ENCODE assay signal across 1 cellular context in the genomic region with DNA sequence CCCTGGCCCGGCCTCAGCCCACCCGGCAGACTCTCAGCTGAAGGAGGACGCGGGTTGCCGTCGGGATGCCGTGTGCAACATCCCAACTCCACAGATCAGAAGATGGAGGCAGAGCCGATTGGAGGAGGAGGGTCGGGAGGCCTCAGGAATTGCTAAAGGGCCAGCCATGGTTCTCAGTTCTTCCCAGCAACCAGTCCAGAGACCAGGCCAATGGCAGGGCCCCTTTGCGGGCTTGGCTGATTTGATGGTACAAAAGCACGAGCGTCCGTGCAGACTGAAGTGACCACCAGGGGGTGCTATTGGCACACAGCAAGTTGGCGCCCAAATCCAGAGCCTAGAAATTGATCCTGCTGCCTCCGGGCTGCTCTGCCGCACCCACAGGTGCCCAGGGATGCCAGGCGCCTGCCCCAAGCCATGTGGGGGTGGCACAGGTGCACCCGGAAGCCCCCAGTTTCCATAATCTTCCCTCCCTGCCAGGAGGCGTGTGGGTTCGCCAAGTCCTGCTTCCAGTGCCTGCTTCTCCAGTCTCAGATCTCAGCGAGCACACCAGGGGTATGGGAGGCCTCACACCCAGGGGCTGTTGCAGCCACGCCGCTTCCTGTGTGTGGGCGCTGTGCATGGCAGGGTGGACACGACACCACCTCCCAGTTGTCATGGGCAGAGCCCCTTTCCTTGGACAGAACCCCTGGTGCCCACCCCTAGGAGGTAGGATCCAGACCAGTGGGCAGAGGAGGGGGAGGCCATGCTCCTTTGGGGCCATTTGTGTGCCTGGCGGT.
TF ChIP-seq lines count a peak whose summit lies in the region.

No MANE protein-coding gene starts in this region.

TF ChIP-seq in HepG2, 621 proteins besides CTCF, POLR2A, EP300 and RAD21 (continued from another document and continues in another):
- TF ChIP-seq ZNF30 (CRISPR knock-in tag; IDR thresholded peaks at IDR 0.05) (no peak), ZFY (CRISPR knock-in tag; IDR thresholded peaks at IDR 0.05) (peak; percentile 54), ZZZ3 (CRISPR knock-in tag; IDR thresholded peaks at IDR 0.05; ENCODE audit: borderline replicate concordance) (peak; percentile 69; the same call in 1 of the 2 replicates), KMT2A (CRISPR knock-in tag; IDR thresholded peaks at IDR 0.05) (peak; percentile 63), GLI4 (CRISPR knock-in tag; IDR thresholded peaks at IDR 0.05; ENCODE audit: borderline replicate concordance) (no peak; the same call in 1 of the 2 replicates), ZNF264 (CRISPR knock-in tag; IDR thresholded peaks at IDR 0.05) (no peak), NRL (CRISPR knock-in tag; IDR thresholded peaks at IDR 0.05; ENCODE audit: borderline replicate concordance) (0 out of 2 replicates have a peak, but pooled peaks have one; percentile 13), HOXA7 (CRISPR knock-in tag; IDR thresholded peaks at IDR 0.05) (no peak), CC2D1A (CRISPR knock-in tag; IDR thresholded peaks at IDR 0.05) (no peak), ZNF678 (CRISPR knock-in tag; IDR thresholded peaks at IDR 0.05) (no peak), ZNF205 (CRISPR knock-in tag; IDR thresholded peaks at IDR 0.05) (peak; percentile 78; the same call in 1 of the 2 replicates), ZNF839 (CRISPR knock-in tag; IDR thresholded peaks at IDR 0.05; ENCODE audit: borderline replicate concordance) (peak; percentile 95; the same call in 1 of the 2 replicates), PAWR (CRISPR knock-in tag; IDR thresholded peaks at IDR 0.05; ENCODE audit: borderline replicate concordance) (no peak; the same call in 1 of the 2 replicates), CAMTA2 (CRISPR knock-in tag; IDR thresholded peaks at IDR 0.05; ENCODE audit: borderline replicate concordance) (no peak), SOX5 (CRISPR knock-in tag; IDR thresholded peaks at IDR 0.05; ENCODE audit: borderline replicate concordance) (peak; percentile 60; the same call in 1 of the 2 replicates), DNMT1 (CRISPR knock-in tag; IDR thresholded peaks at IDR 0.05) (no peak), MEIS2 (CRISPR knock-in tag; IDR thresholded peaks at IDR 0.05) (0 out of 2 replicates have a peak, but pooled peaks have one; percentile 38), ZNF160 (CRISPR knock-in tag; IDR thresholded peaks at IDR 0.05) (no peak), ZNF530 (CRISPR knock-in tag; IDR thresholded peaks at IDR 0.05; ENCODE audit: low read depth) (no peak), ZMYM3 (CRISPR knock-in tag; IDR thresholded peaks at IDR 0.05) (no peak), KMT2B (CRISPR knock-in tag; IDR thresholded peaks at IDR 0.05) (no peak), ZNF703 (CRISPR knock-in tag; IDR thresholded peaks at IDR 0.05; ENCODE audit: borderline replicate concordance) (no peak), FOSL2 (CRISPR knock-in tag; IDR thresholded peaks at IDR 0.05) (0 out of 2 replicates have a peak, but pooled peaks have one; percentile 29), ATF7 (IDR thresholded peaks at IDR 0.05) (no peak), ATF7 (CRISPR knock-in tag; IDR thresholded peaks at IDR 0.05) (no peak), PITX1 (CRISPR knock-in tag; IDR thresholded peaks at IDR 0.05) (no peak; the same call in 1 of the 2 replicates), PRPF4 (IDR thresholded peaks at IDR 0.05; ENCODE audit: low read depth, low read length, poor library complexity, severe bottlenecking) (no peak), THYN1 (CRISPR knock-in tag; IDR thresholded peaks at IDR 0.05; ENCODE audit: borderline replicate concordance, low read depth) (no peak), ZNF180 (CRISPR knock-in tag; IDR thresholded peaks at IDR 0.05; ENCODE audit: borderline replicate concordance, low read depth) (peak; percentile 49; the same call in 1 of the 2 replicates), ZNF790 (CRISPR knock-in tag; IDR thresholded peaks at IDR 0.05; ENCODE audit: borderline replicate concordance) (no peak)
- TF ChIP-seq, protein P1, sequence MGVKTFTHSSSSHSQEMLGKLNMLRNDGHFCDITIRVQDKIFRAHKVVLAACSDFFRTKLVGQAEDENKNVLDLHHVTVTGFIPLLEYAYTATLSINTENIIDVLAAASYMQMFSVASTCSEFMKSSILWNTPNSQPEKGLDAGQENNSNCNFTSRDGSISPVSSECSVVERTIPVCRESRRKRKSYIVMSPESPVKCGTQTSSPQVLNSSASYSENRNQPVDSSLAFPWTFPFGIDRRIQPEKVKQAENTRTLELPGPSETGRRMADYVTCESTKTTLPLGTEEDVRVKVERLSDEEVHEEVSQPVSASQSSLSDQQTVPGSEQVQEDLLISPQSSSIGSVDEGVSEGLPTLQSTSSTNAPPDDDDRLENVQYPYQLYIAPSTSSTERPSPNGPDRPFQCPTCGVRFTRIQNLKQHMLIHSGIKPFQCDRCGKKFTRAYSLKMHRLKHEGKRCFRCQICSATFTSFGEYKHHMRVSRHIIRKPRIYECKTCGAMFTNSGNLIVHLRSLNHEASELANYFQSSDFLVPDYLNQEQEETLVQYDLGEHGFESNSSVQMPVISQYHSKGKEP (CRISPR knock-in tag; IDR thresholded peaks at IDR 0.05): 0 out of 2 replicates have a peak, but pooled peaks have one; percentile 17
- TF ChIP-seq, protein P2, sequence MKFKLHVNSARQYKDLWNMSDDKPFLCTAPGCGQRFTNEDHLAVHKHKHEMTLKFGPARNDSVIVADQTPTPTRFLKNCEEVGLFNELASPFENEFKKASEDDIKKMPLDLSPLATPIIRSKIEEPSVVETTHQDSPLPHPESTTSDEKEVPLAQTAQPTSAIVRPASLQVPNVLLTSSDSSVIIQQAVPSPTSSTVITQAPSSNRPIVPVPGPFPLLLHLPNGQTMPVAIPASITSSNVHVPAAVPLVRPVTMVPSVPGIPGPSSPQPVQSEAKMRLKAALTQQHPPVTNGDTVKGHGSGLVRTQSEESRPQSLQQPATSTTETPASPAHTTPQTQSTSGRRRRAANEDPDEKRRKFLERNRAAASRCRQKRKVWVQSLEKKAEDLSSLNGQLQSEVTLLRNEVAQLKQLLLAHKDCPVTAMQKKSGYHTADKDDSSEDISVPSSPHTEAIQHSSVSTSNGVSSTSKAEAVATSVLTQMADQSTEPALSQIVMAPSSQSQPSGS (CRISPR knock-in tag; IDR thresholded peaks at IDR 0.05): peak; percentile 58
- TF ChIP-seq, protein P3, sequence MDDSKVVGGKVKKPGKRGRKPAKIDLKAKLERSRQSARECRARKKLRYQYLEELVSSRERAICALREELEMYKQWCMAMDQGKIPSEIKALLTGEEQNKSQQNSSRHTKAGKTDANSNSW (CRISPR knock-in tag; IDR thresholded peaks at IDR 0.05; ENCODE audit: borderline replicate concordance): no peak
- TF ChIP-seq, protein P4, sequence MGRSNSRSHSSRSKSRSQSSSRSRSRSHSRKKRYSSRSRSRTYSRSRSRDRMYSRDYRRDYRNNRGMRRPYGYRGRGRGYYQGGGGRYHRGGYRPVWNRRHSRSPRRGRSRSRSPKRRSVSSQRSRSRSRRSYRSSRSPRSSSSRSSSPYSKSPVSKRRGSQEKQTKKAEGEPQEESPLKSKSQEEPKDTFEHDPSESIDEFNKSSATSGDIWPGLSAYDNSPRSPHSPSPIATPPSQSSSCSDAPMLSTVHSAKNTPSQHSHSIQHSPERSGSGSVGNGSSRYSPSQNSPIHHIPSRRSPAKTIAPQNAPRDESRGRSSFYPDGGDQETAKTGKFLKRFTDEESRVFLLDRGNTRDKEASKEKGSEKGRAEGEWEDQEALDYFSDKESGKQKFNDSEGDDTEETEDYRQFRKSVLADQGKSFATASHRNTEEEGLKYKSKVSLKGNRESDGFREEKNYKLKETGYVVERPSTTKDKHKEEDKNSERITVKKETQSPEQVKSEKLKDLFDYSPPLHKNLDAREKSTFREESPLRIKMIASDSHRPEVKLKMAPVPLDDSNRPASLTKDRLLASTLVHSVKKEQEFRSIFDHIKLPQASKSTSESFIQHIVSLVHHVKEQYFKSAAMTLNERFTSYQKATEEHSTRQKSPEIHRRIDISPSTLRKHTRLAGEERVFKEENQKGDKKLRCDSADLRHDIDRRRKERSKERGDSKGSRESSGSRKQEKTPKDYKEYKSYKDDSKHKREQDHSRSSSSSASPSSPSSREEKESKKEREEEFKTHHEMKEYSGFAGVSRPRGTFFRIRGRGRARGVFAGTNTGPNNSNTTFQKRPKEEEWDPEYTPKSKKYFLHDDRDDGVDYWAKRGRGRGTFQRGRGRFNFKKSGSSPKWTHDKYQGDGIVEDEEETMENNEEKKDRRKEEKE (IDR thresholded peaks at IDR 0.05): no peak
- TF ChIP-seq, protein P5, sequence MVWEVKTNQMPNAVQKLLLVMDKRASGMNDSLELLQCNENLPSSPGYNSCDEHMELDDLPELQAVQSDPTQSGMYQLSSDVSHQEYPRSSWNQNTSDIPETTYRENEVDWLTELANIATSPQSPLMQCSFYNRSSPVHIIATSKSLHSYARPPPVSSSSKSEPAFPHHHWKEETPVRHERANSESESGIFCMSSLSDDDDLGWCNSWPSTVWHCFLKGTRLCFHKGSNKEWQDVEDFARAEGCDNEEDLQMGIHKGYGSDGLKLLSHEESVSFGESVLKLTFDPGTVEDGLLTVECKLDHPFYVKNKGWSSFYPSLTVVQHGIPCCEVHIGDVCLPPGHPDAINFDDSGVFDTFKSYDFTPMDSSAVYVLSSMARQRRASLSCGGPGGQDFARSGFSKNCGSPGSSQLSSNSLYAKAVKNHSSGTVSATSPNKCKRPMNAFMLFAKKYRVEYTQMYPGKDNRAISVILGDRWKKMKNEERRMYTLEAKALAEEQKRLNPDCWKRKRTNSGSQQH (CRISPR knock-in tag; IDR thresholded peaks at IDR 0.05; ENCODE audit: low read depth): 0 out of 2 replicates have a peak, but pooled peaks have one; percentile 44
- TF ChIP-seq, protein P6, sequence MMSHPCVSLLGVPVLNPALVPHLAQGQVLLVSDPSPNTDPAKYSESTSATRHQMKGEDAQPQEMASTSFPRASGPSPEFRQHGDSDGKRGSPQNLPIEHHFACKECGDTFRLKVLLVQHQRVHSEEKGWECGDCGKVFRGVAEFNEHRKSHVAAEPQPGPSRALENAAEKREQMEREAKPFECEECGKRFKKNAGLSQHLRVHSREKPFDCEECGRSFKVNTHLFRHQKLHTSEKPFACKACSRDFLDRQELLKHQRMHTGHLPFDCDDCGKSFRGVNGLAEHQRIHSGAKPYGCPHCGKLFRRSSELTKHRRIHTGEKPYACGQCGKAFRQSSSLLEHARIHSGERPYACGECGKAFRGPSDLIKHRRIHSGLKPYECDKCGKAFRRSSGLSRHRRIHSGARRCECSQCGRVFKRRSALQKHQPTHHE (CRISPR knock-in tag; IDR thresholded peaks at IDR 0.05; ENCODE audit: borderline replicate concordance): no peak
- TF ChIP-seq, protein P7, sequence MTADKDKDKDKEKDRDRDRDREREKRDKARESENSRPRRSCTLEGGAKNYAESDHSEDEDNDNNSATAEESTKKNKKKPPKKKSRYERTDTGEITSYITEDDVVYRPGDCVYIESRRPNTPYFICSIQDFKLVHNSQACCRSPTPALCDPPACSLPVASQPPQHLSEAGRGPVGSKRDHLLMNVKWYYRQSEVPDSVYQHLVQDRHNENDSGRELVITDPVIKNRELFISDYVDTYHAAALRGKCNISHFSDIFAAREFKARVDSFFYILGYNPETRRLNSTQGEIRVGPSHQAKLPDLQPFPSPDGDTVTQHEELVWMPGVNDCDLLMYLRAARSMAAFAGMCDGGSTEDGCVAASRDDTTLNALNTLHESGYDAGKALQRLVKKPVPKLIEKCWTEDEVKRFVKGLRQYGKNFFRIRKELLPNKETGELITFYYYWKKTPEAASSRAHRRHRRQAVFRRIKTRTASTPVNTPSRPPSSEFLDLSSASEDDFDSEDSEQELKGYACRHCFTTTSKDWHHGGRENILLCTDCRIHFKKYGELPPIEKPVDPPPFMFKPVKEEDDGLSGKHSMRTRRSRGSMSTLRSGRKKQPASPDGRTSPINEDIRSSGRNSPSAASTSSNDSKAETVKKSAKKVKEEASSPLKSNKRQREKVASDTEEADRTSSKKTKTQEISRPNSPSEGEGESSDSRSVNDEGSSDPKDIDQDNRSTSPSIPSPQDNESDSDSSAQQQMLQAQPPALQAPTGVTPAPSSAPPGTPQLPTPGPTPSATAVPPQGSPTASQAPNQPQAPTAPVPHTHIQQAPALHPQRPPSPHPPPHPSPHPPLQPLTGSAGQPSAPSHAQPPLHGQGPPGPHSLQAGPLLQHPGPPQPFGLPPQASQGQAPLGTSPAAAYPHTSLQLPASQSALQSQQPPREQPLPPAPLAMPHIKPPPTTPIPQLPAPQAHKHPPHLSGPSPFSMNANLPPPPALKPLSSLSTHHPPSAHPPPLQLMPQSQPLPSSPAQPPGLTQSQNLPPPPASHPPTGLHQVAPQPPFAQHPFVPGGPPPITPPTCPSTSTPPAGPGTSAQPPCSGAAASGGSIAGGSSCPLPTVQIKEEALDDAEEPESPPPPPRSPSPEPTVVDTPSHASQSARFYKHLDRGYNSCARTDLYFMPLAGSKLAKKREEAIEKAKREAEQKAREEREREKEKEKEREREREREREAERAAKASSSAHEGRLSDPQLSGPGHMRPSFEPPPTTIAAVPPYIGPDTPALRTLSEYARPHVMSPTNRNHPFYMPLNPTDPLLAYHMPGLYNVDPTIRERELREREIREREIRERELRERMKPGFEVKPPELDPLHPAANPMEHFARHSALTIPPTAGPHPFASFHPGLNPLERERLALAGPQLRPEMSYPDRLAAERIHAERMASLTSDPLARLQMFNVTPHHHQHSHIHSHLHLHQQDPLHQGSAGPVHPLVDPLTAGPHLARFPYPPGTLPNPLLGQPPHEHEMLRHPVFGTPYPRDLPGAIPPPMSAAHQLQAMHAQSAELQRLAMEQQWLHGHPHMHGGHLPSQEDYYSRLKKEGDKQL (CRISPR knock-in tag; IDR thresholded peaks at IDR 0.05; ENCODE audit: low read depth): no peak
- TF ChIP-seq, protein P8, sequence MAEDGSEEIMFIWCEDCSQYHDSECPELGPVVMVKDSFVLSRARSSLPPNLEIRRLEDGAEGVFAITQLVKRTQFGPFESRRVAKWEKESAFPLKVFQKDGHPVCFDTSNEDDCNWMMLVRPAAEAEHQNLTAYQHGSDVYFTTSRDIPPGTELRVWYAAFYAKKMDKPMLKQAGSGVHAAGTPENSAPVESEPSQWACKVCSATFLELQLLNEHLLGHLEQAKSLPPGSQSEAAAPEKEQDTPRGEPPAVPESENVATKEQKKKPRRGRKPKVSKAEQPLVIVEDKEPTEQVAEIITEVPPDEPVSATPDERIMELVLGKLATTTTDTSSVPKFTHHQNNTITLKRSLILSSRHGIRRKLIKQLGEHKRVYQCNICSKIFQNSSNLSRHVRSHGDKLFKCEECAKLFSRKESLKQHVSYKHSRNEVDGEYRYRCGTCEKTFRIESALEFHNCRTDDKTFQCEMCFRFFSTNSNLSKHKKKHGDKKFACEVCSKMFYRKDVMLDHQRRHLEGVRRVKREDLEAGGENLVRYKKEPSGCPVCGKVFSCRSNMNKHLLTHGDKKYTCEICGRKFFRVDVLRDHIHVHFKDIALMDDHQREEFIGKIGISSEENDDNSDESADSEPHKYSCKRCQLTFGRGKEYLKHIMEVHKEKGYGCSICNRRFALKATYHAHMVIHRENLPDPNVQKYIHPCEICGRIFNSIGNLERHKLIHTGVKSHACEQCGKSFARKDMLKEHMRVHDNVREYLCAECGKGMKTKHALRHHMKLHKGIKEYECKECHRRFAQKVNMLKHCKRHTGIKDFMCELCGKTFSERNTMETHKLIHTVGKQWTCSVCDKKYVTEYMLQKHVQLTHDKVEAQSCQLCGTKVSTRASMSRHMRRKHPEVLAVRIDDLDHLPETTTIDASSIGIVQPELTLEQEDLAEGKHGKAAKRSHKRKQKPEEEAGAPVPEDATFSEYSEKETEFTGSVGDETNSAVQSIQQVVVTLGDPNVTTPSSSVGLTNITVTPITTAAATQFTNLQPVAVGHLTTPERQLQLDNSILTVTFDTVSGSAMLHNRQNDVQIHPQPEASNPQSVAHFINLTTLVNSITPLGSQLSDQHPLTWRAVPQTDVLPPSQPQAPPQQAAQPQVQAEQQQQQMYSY (CRISPR knock-in tag; IDR thresholded peaks at IDR 0.05): no peak
